26 cellular contexts compared by ENCODE assay signal in the genomic region with DNA sequence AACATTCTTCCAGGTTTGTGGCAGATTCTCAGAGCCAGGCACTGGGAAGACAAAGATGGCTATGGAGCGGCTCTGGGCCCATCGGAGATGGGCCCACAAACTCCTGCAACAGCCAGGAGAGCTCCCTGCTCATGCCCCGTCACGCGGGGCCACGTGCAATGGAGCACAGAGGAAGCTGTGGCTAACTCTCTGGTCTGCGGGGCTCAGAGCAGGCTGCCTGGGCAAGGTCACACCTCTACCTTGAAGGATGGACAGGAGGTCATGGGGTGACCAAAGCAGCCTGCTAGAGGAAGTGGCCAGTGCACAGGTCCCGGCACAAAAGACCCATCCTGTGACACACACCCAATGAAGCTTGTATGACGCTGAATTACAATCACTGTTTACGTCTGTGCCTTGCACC. TPM values are rescaled to one million over a fixed set of nuclear protein-coding genes. Genes with fewer than 3 reads are reported as not detected.
"Had no signal": no experiment of that assay in that cellular context is flagged by ENCODE, and none has a peak within 500 bp of the region (broad histone marks: within the 10 kb centered on the region; RNA-seq: fewer than 3 reads in every experiment).

No MANE protein-coding gene starts in this region.

- H3K27me3 ChIP-seq: colonic mucosa, right lobe of liver, uterus had no signal

- H3K36me3 Mint-ChIP-seq: naive B cell; stimulated activated naive B cell treated with anti-CD40 and anti-IgM and Interleukin-4, amounts not matched to agents 10 μg/mL and 1 μg/mL and 100 μg/mL, for 72 hours had no signal

- H3K4me1 Mint-ChIP-seq: naive B cell; stimulated activated naive B cell treated with anti-CD40 and anti-IgM and Interleukin-4, amounts not matched to agents 10 μg/mL and 1 μg/mL and 100 μg/mL, for 72 hours; stimulated activated naive CD8-positive, alpha-beta T cell treated with anti-CD3 and anti-CD28 coated beads, Interleukin-15, amount 100 ng/mL, for 72 hours had no signal

- H3K9me3 Mint-ChIP-seq: nephron; stimulated activated naive B cell treated with anti-CD40 and anti-IgM and Interleukin-4, amounts not matched to agents 10 μg/mL and 1 μg/mL and 100 μg/mL, for 72 hours; stimulated activated naive CD8-positive, alpha-beta T cell treated with anti-CD3 and anti-CD28 coated beads, Interleukin-15, amount 100 ng/mL, for 72 hours had no signal

- H3K4me3 ChIP-seq: colonic mucosa, heart left ventricle, psoas muscle, right lobe of liver, thoracic aorta, uterus had no signal

- H3K27ac Mint-ChIP-seq: naive B cell; nephron; stimulated activated naive B cell treated with anti-CD40 and anti-IgM and Interleukin-4, amounts not matched to agents 10 μg/mL and 1 μg/mL and 100 μg/mL, for 72 hours; stimulated activated naive CD8-positive, alpha-beta T cell treated with anti-CD3 and anti-CD28 coated beads, Interleukin-15, amount 100 ng/mL, for 72 hours had no signal

- H3K27ac ChIP-seq: colonic mucosa, heart left ventricle, parathyroid adenoma, psoas muscle, right lobe of liver, thoracic aorta, uterus had no signal

- H3K9me3 ChIP-seq: colonic mucosa, heart left ventricle, psoas muscle, right lobe of liver, thoracic aorta, uterus had no signal

- H2AFZ ChIP-seq: parathyroid adenoma had no signal

- H3K9ac ChIP-seq: parathyroid adenoma had no signal

- DNase-seq: colonic mucosa; effector CD8-positive, alpha-beta T cell; heart left ventricle; hippocampal formation; mesendoderm; naive B cell; psoas muscle; retina; right lobe of liver; stimulated activated CD4-positive, alpha-beta T cell treated with anti-CD3 and anti-CD28 coated beads, Interleukin-2, amount 100 ng/mL, for 24 hours; stimulated activated CD4-positive, alpha-beta T cell treated with anti-CD3 and anti-CD28 coated beads, Interleukin-4, amount 100 ng/mL, for 4 hours; stimulated activated naive B cell treated with anti-CD40 and anti-IgM and Interleukin-4, amounts not matched to agents 10 μg/mL and 1 μg/mL and 100 μg/mL, for 72 hours; stimulated activated naive CD8-positive, alpha-beta T cell treated with anti-CD3 and anti-CD28 coated beads, Interleukin-15, amount 100 ng/mL, for 72 hours; substantia nigra; trophoblast cell; uterus had no signal

- ATAC-seq: esophagus mucosa; psoas muscle; right lobe of liver; stimulated activated naive B cell treated with anti-CD40 and anti-IgM and Interleukin-4, amounts not matched to agents 10 μg/mL and 1 μg/mL and 100 μg/mL, for 72 hours had no signal

- FAIRE-seq: endometrium, frontal cortex had no signal

- H3K4me1 ChIP-seq: colonic mucosa, heart left ventricle, parathyroid adenoma, psoas muscle, right lobe of liver, uterus had no signal

- H3K4me3 Mint-ChIP-seq: naive B cell; nephron; stimulated activated naive B cell treated with anti-CD40 and anti-IgM and Interleukin-4, amounts not matched to agents 10 μg/mL and 1 μg/mL and 100 μg/mL, for 72 hours; stimulated activated naive CD8-positive, alpha-beta T cell treated with anti-CD3 and anti-CD28 coated beads, Interleukin-15, amount 100 ng/mL, for 72 hours had no signal

- H3K36me3 ChIP-seq: colonic mucosa, heart left ventricle, right lobe of liver, thoracic aorta, uterus had no signal

RNA-seq across cellular contexts. Expression of a gene that starts 45.2 kb away (rescaled TPM):
- total RNA-seq: fibroblast of lung, glomerular endothelial cell, kidney epithelial cell, psoas muscle, skeletal muscle tissue had no signal
- polyA plus RNA-seq: fibroblast of lung, heart left ventricle, psoas muscle had no signal
